ENCODE assay signal across 9 cellular contexts in the genomic region with DNA sequence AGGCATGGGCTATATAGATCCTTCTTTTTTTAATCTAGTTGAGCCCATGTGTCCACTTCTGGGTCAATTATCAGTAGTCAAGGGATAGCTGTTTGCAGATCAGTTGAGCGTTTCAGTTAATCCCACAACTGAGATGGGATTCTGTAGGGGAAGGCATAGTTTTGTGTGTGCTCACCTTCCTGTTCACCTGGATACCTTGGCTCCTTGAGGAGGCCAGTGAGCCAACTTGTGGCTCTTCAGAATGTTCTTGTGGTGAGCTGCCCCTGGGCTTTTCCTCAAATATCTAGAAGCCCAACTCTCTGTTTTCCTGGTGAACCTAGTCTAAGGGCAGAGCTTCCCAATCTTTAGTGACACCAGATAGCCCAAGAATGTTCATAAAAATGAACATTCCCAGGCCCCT.
"Had no signal": no experiment of that assay in that cellular context is flagged by ENCODE, and none has a peak within 500 bp of the region (broad histone marks: within the 10 kb centered on the region; RNA-seq: fewer than 3 reads in every experiment).

No MANE protein-coding gene starts in this region.

- H3K36me3 ChIP-seq: HAP-1 had no signal

- DNase-seq: GM23248, GOT3, H7, H9, HCEC 1CT, HFFc6 had no signal

- ATAC-seq: GM23338, HCT116 had no signal

- H3K9me3 ChIP-seq: HAP-1 had no signal

- H3K4me1 ChIP-seq: HAP-1 had no signal

- H3K4me3 ChIP-seq: GM23248, GM23338, HAP-1 had no signal

- H3K27ac ChIP-seq: GM23248 had no signal

- H2AFZ ChIP-seq: GM23248, GM23338 had no signal

- H3K4me2 ChIP-seq: GM23338 had no signal

- H3K9ac ChIP-seq: GM23248 had no signal
